ENCODE assay signal across 25 cellular contexts in genomic region chr1:49971088-49971487, GRCh38. TPM values are rescaled to one million over a fixed set of nuclear protein-coding genes. Genes with fewer than 3 reads are reported as not detected.
DNase-seq lines count a peak whose midpoint lies in the region; ATAC-seq, FAIRE-seq and TF ChIP-seq lines count a peak whose summit lies in the region.
"Had no signal": no experiment of that assay in that cellular context is flagged by ENCODE, and none has a peak within 500 bp of the region (broad histone marks: within the 10 kb centered on the region; RNA-seq: fewer than 3 reads in every experiment).

No MANE protein-coding gene starts in this region.

- TF ChIP-seq CTCF in MCF 10A (IDR thresholded peaks at IDR 0.05; ENCODE audit: unreplicated experiment) (no peak), breast epithelium (IDR thresholded peaks at IDR 0.05) (no peak), bronchial epithelial cell (IDR thresholded peaks at IDR 0.05; ENCODE audit: insufficient read depth, low read length, severe bottlenecking) (no peak)

- POLR2A ChIA-PET in MCF 10A (lab: Yijun Ruan, JAX): no interaction called here

- no peak for ATAC-seq in HG03045 (IDR thresholded peaks at IDR 0.05; ENCODE audit: unreplicated experiment)
- ATAC-seq: A549, GM12878, GM23338, HCT116 had no signal

- WGBS in neuronal stem cell (ENCODE audit: extremely low coverage in 2 of 2, insufficient read length in 2 of 2, insufficient replicate concordance in 1 of 2), 2 donors: no CpG with 5 or more reads among the region's 2 CpGs

- H3K27me3 ChIP-seq in breast epithelium (no peaks in the 10 kb centered on the region), bronchial epithelial cell (ENCODE audit: control insufficient read depth, insufficient read depth, low read length) (no peaks in the 10 kb centered on the region), neuronal stem cell (ENCODE audit: control insufficient read depth in 3 of 3, insufficient read depth in 3 of 3, low read depth in 1 of 3, low read length in 3 of 3) (no peaks in the 10 kb centered on the region)
- H3K27me3 ChIP-seq: BE2C; BLaER1 treated with 17β-estradiol and CSF1 and Interleukin-3, amounts not matched to agents 10 nM and 100 nM had no signal

- no peak overlapping the region for H2BK15ac ChIP-seq in neuronal stem cell (ENCODE audit: low read length)

- H3K27ac ChIP-seq in breast epithelium (no peak overlapping the region), epithelial cell of prostate (no peak overlapping the region), neuronal stem cell (replicated peaks; ENCODE audit: low read length) (no peak overlapping the region)
- H3K27ac ChIP-seq: A549; BLaER1 treated with 17β-estradiol and CSF1 and Interleukin-3, amounts not matched to agents 10 nM and 100 nM had no signal

- H3K79me1 ChIP-seq in neuronal stem cell (ENCODE audit: low read depth, low read length): no peaks in the 10 kb centered on the region

- H3K23ac ChIP-seq in neuronal stem cell (ENCODE audit: low read depth, low read length, poor library complexity): no peak overlapping the region

- H2BK5ac ChIP-seq in neuronal stem cell (ENCODE audit: low read length): no peak overlapping the region

- no peak overlapping the region for H3K4ac ChIP-seq in neuronal stem cell (ENCODE audit: low read length)

- H4K91ac ChIP-seq in neuronal stem cell (ENCODE audit: low read depth, low read length, poor library complexity): no peak overlapping the region

- H3K27me3 Mint-ChIP-seq in MCF 10A (ENCODE audit: insufficient read depth, unreplicated experiment): no peaks in the 10 kb centered on the region
- H3K27me3 Mint-ChIP-seq: CD4-positive, alpha-beta T cell; CD8-positive, alpha-beta memory T cell had no signal

- CTCF ChIA-PET in MCF 10A (lab: Yijun Ruan, JAX): no interaction called here

- no peak overlapping the region for H2BK120ac ChIP-seq in neuronal stem cell (ENCODE audit: low read depth, low read length)

- no peak overlapping the region for H2BK12ac ChIP-seq in neuronal stem cell (ENCODE audit: low read length)

- H3K9me3 ChIP-seq in breast epithelium (no peaks in the 10 kb centered on the region), neuronal stem cell (replicated peaks in 1 of 2; ENCODE audit: control insufficient read depth in 2 of 2, insufficient read depth in 1 of 2, low read depth in 1 of 2, low read length in 2 of 2) (peaks cover 0 to 2% of the 10 kb centered on the region in 2 donors)
- H3K9me3 ChIP-seq: A549; BE2C; BLaER1 treated with 17β-estradiol and CSF1 and Interleukin-3, amounts not matched to agents 10 nM and 100 nM had no signal

- no TSS peak for BruUV-seq in MCF 10A (replicated peaks; lab: Mats Ljungman, UMichigan)

- no peaks in the 10 kb centered on the region for H3K4me1 Mint-ChIP-seq in MCF 10A (ENCODE audit: insufficient read depth, unreplicated experiment)
- H3K4me1 Mint-ChIP-seq: CD14-positive monocyte; CD8-positive, alpha-beta memory T cell; GM23338; H9 had no signal

- no peak overlapping the region for H3K4me2 ChIP-seq in neuronal stem cell (ENCODE audit: insufficient read depth, low read length, poor library complexity, severe bottlenecking)
- H3K4me2 ChIP-seq: A549; BLaER1 treated with 17β-estradiol and CSF1 and Interleukin-3, amounts not matched to agents 10 nM and 100 nM; GM23338 had no signal

- no peak overlapping the region for H2AK5ac ChIP-seq in neuronal stem cell (ENCODE audit: low read depth, low read length)

- H2AFZ ChIP-seq in neuronal stem cell (ENCODE audit: low read length): no peak overlapping the region
- H2AFZ ChIP-seq: GM23338 had no signal

- no peak overlapping the region for H3K14ac ChIP-seq in neuronal stem cell (ENCODE audit: low read length)

- no peak overlapping the region for H3K4me3 Mint-ChIP-seq in MCF 10A (ENCODE audit: unreplicated experiment)
- H3K4me3 Mint-ChIP-seq: CD14-positive monocyte; CD4-positive, alpha-beta T cell; CD8-positive, alpha-beta memory T cell; GM23338; H9 had no signal

- H3K4me3 ChIP-seq in breast epithelium (no peak overlapping the region), bronchial epithelial cell (ENCODE audit: low read depth, low read length) (no peak overlapping the region), neuronal stem cell (ENCODE audit: low read length in 2 of 2) (no peak overlapping the region)
- H3K4me3 ChIP-seq: A549; BLaER1 treated with 17β-estradiol and CSF1 and Interleukin-3, amounts not matched to agents 10 nM and 100 nM; GM12878; GM23338 had no signal

- no peak overlapping the region for H3K18ac ChIP-seq in neuronal stem cell (ENCODE audit: low read length)

- H3K4me1 ChIP-seq in breast epithelium (no peaks in the 10 kb centered on the region), neuronal stem cell (ENCODE audit: control insufficient read depth in 2 of 2, insufficient read depth in 1 of 2, low read depth in 1 of 2, low read length in 2 of 2) (no peaks in the 10 kb centered on the region)
- H3K4me1 ChIP-seq: A549; BE2C; BLaER1 treated with 17β-estradiol and CSF1 and Interleukin-3, amounts not matched to agents 10 nM and 100 nM had no signal

- H3K36me3 ChIP-seq in breast epithelium: no peaks in the 10 kb centered on the region
- no peaks in the 10 kb centered on the region for H3K36me3 ChIP-seq in bronchial epithelial cell (ENCODE audit: control insufficient read depth, insufficient read depth, low read length)
- H3K36me3 ChIP-seq in neuronal stem cell (replicated peaks in 1 of 2; ENCODE audit: control insufficient read depth in 2 of 2, insufficient read depth in 2 of 2, low read length in 2 of 2): no peaks in the 10 kb centered on the region
- H3K36me3 ChIP-seq: BE2C; BLaER1 treated with 17β-estradiol and CSF1 and Interleukin-3, amounts not matched to agents 10 nM and 100 nM had no signal

- peak; percentile 13 for DNase-seq in MCF 10A (ENCODE audit: unreplicated experiment)
- no peak for DNase-seq in breast epithelium (ENCODE audit: low spot score in 2 of 2)
- peak; percentile 41 for DNase-seq in bronchial epithelial cell (ENCODE audit: low read depth)
- peak; percentile 10 for DNase-seq in epithelial cell of prostate (ENCODE audit: low read depth, low spot score)
- DNase-seq in stimulated activated CD4-positive, alpha-beta T cell treated with anti-CD3 and anti-CD28 coated beads, Interleukin-4, amount 100 ng/mL, for 24 hours: no peak
- DNase-seq in neuronal stem cell (ENCODE audit: low spot score): no peak
- DNase-seq: 8988T; ACHN; AML-193; BE2C; CD4-positive, alpha-beta T cell; CD8-positive, alpha-beta memory T cell; DMS 273 treated with DMSO at 0.1 percent for 48 hours; DMS79; EL; GDM1; H9 had no signal

- H3K27ac Mint-ChIP-seq in MCF 10A (ENCODE audit: low read depth, unreplicated experiment): no peak overlapping the region
- H3K27ac Mint-ChIP-seq: CD14-positive monocyte; CD4-positive, alpha-beta T cell; CD8-positive, alpha-beta memory T cell; GM23338; H9 had no signal

- no peak for FAIRE-seq in bronchial epithelial cell (lab: Jason Lieb, UNC)
- FAIRE-seq: A549, D721Med, GM12878 had no signal

- no peak for TF ChIP-seq POLR2A in breast epithelium (IDR thresholded peaks at IDR 0.05)

- H3K9ac ChIP-seq in neuronal stem cell (ENCODE audit: low read depth, low read length, poor library complexity): no peak overlapping the region
- H3K9ac ChIP-seq: BLaER1 treated with 17β-estradiol and CSF1 and Interleukin-3, amounts not matched to agents 10 nM and 100 nM had no signal

- H3K9me3 Mint-ChIP-seq in MCF 10A (ENCODE audit: unreplicated experiment): no peaks in the 10 kb centered on the region

- no peak overlapping the region for H4K8ac ChIP-seq in neuronal stem cell (ENCODE audit: low read depth, low read length)

- no peaks in the 10 kb centered on the region for H3K36me3 Mint-ChIP-seq in MCF 10A (ENCODE audit: insufficient read depth, unreplicated experiment)
- H3K36me3 Mint-ChIP-seq: CD14-positive monocyte; CD8-positive, alpha-beta memory T cell had no signal

- intact Hi-C loops in MCF 10A (cut with micrococcal nuclease) (no loop called here), breast epithelium (cut with DNase I; ENCODE audit: low total_unique reads) (no loop called here)

RNA-seq across cellular contexts. Expression of gene AGBL4, which starts 52.7 kb away (rescaled TPM):
- total RNA-seq in MCF 10A (2022) (not detected in 2 replicates), breast epithelium (1 to 10 TPM; 1.3 to 1.9 (median 1.8) TPM), bronchial epithelial cell (not detected in 2 replicates)
- polyA plus RNA-seq in neuronal stem cell (2013, experiment 1 of 2): 0.45 TPM
- polyA plus RNA-seq in neuronal stem cell (2013, experiment 2 of 2): 0.62 TPM
- total RNA-seq: CD8-positive, alpha-beta memory T cell; GM12878; H9 had no signal
- polyA plus RNA-seq: A549, CD14-positive monocyte had no signal

Comparison
In these comparisons a context has a peak if more than half of its experiments do, and no peak if none do; other contexts are left out.
1. DNase-seq: peak in MCF 10A (single experiment), bronchial epithelial cell (single experiment) and epithelial cell of prostate (single experiment); none in breast epithelium (0 of 2), stimulated activated CD4-positive, alpha-beta T cell treated with anti-CD3 and anti-CD28 coated beads, Interleukin-4, amount 100 ng/mL, for 24 hours (single experiment) and neuronal stem cell (single experiment).